Comparison of ENCODE assay signal across 28 cellular contexts in the genomic region with DNA sequence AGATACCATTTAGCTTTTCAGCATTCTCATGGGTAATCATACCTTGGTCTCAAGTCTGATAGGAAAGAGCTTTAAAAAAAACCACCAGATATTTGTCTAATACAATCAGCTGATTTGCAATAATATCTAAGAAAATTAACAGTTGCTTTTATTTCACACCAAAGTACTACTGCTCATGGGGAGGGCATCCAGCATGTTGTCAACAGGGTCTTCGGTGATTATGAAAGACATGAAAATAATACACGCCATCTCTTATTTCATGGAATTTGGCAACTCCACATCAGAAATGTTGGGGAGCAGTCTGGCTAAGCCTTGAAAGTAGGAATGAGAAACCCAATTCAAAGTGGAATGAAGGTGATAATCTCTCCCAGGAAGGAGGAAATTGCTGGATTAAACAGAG. TPM values are rescaled to one million over a fixed set of nuclear protein-coding genes. Genes with fewer than 3 reads are reported as not detected.
"Had no signal": no experiment of that assay in that cellular context is flagged by ENCODE, and none has a peak within 500 bp of the region (broad histone marks: within the 10 kb centered on the region; RNA-seq: fewer than 3 reads in every experiment).

No MANE protein-coding gene starts in this region.

- H3K27me3 Mint-ChIP-seq: dendritic cell treated with granulocyte-macrophage colony-stimulating factor and Interleukin-4, amounts not matched to agents 40 ng/mL and 50 ng/mL, for 4 days; progenitor cell of endocrine pancreas had no signal

- ATAC-seq: effector memory CD8-positive, alpha-beta T cell; foreskin keratinocyte; heart left ventricle; natural killer cell; sciatic nerve; stimulated activated naive B cell treated with anti-CD40 and anti-IgM and Interleukin-4, amounts not matched to agents 10 μg/mL and 1 μg/mL and 100 μg/mL, for 72 hours had no signal

- H3K4me1 Mint-ChIP-seq: natural killer cell, neural crest cell had no signal

- H3K4me3 Mint-ChIP-seq: dendritic cell treated with granulocyte-macrophage colony-stimulating factor and Interleukin-4, amounts not matched to agents 40 ng/mL and 50 ng/mL, for 4 days; effector memory CD8-positive, alpha-beta T cell; natural killer cell; neural crest cell; stimulated activated naive B cell treated with anti-CD40 and anti-IgM and Interleukin-4, amounts not matched to agents 10 μg/mL and 1 μg/mL and 100 μg/mL, for 72 hours had no signal

- H3K9me3 Mint-ChIP-seq: dendritic cell treated with granulocyte-macrophage colony-stimulating factor and Interleukin-4, amounts not matched to agents 40 ng/mL and 50 ng/mL, for 4 days; effector memory CD8-positive, alpha-beta T cell; natural killer cell; neural crest cell; stimulated activated naive B cell treated with anti-CD40 and anti-IgM and Interleukin-4, amounts not matched to agents 10 μg/mL and 1 μg/mL and 100 μg/mL, for 72 hours had no signal

- H3K4me3 ChIP-seq: heart left ventricle, ovary, spleen, thoracic aorta, transverse colon had no signal

- H3K9me3 ChIP-seq: heart left ventricle, ovary, spleen, stomach, thoracic aorta, transverse colon had no signal

- H3K4me1 ChIP-seq: heart left ventricle, spleen, stomach, transverse colon had no signal

- H3K27me3 ChIP-seq: foreskin keratinocyte, heart left ventricle, ovary, spleen, stomach, transverse colon had no signal

- H3K36me3 Mint-ChIP-seq: natural killer cell; stimulated activated naive B cell treated with anti-CD40 and anti-IgM and Interleukin-4, amounts not matched to agents 10 μg/mL and 1 μg/mL and 100 μg/mL, for 72 hours had no signal

- H3K27ac ChIP-seq: foreskin keratinocyte, heart left ventricle, ovary, spleen, thoracic aorta, transverse colon had no signal

- H3K27ac Mint-ChIP-seq: dendritic cell treated with granulocyte-macrophage colony-stimulating factor and Interleukin-4, amounts not matched to agents 40 ng/mL and 50 ng/mL, for 4 days; effector memory CD8-positive, alpha-beta T cell; natural killer cell; progenitor cell of endocrine pancreas; stimulated activated naive B cell treated with anti-CD40 and anti-IgM and Interleukin-4, amounts not matched to agents 10 μg/mL and 1 μg/mL and 100 μg/mL, for 72 hours had no signal

- DNase-seq: cerebellar nuclear complex; effector memory CD8-positive, alpha-beta T cell; erythroblast; foreskin keratinocyte; heart left ventricle; hippocampal formation; kidney glomerular epithelial cell; natural killer cell; ovary; retina; spleen; stimulated activated CD4-positive, alpha-beta T cell treated with anti-CD3 and anti-CD28 coated beads, Interleukin-15, amount 100 ng/mL, for 24 hours; stimulated activated CD4-positive, alpha-beta T cell treated with anti-CD3 and anti-CD28 coated beads, Interleukin-1b, Interleukin-23, amount 100 ng/mL, for 48 hours; stimulated activated CD4-positive, alpha-beta T cell treated with anti-CD3 and anti-CD28 coated beads, Interleukin-4, amount 100 ng/mL, for 4 hours; stimulated activated naive B cell treated with anti-CD40 and anti-IgM and Interleukin-4, amounts not matched to agents 10 μg/mL and 1 μg/mL and 100 μg/mL, for 72 hours; stomach; substantia nigra; transverse colon had no signal

- H3K36me3 ChIP-seq: heart left ventricle, ovary, spleen, stomach, thoracic aorta, transverse colon had no signal

RNA-seq across cellular contexts. Expression of a gene that starts 3.0 kb away (rescaled TPM):
- total RNA-seq: foreskin keratinocyte, glomerular endothelial cell, liver, lung microvascular endothelial cell, mesenteric fat pad, mononuclear cell, natural killer cell, neural crest cell, spleen, thoracic aorta had no signal
- polyA plus RNA-seq: foreskin keratinocyte had no signal
